ENCODE assay signal across 7 cellular contexts in the genomic region with DNA sequence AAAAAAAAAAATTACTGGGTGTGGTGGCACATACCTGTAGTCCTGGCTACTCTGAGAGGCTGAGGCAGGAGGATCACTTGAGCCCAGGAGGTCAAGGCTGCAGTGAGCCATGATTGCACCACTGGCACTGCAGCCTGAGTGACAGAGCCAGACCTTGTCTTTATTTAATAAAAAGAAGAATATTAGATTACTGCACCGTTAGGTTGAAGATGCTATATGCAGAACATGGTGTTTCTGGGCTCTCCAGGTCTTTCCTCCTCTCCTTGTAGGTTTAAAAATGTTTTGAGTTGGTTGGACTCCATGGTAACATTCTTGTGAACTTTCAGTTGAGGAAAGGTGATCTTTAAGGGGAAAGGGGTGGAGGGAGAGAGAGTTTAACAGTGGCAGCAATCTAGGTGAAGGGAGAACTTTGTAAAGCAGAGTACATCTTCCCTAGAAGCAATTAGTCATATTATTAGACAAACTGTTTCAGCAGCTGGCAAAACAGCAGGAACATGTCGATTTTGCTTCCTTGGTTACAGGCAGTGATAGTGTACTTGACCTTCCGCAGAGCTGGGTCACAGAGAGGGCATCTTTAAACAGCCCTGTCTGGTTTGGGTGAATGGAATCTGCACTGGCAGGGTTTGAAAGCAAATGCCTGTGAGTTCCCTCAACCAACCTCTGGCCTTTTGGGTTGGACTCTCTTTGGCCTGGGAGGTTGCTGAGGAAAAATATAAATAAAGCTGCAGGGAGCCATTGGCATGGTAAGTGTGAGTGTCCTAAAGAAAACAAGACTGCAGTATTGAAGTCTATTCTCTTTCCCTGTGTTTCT. TPM values are rescaled to one million over a fixed set of nuclear protein-coding genes. Genes with fewer than 3 reads are reported as not detected.
DNase-seq lines count a peak whose midpoint lies in the region; ATAC-seq and TF ChIP-seq lines count a peak whose summit lies in the region.

No MANE protein-coding gene starts in this region.

- TF ChIP-seq EP300 in sigmoid colon (IDR thresholded peaks at IDR 0.05), result no peak

- intact Hi-C loops in sigmoid colon (cut with DNase I), result no loop called here

- H3K4me1 Mint-ChIP-seq in stimulated activated memory B cell treated with anti-CD40 and anti-IgM and Interleukin-4, amounts not matched to agents 10 μg/mL and 1 μg/mL and 100 μg/mL, for 72 hours, result peaks cover 43% of the 10 kb centered on the region

- no peaks in the 10 kb centered on the region for H3K9me3 Mint-ChIP-seq in stimulated activated memory B cell treated with anti-CD40 and anti-IgM and Interleukin-4, amounts not matched to agents 10 μg/mL and 1 μg/mL and 100 μg/mL, for 72 hours

- WGBS in sigmoid colon, 2 donors, result 49 to 63% methylated on average over 3 of the region's 3 CpGs

- H3K27ac ChIP-seq in sigmoid colon, result peak overlapping the region in 1 of 4 donors; percentile 10

- ATAC-seq in stimulated activated memory B cell treated with anti-CD40 and anti-IgM and Interleukin-4, amounts not matched to agents 10 μg/mL and 1 μg/mL and 100 μg/mL, for 72 hours, result no peak
- ATAC-seq in GM19397 (IDR thresholded peaks at IDR 0.05; ENCODE audit: unreplicated experiment), result no peak

- H3K9me3 ChIP-seq in MG63 (no peaks in the 10 kb centered on the region), sigmoid colon (no peaks in the 10 kb centered on the region)

- no peak for TF ChIP-seq CTCF in sigmoid colon (IDR thresholded peaks at IDR 0.05)

- H3K27me3 ChIP-seq in MG63 (no peaks in the 10 kb centered on the region), sigmoid colon (no peaks in the 10 kb centered on the region)

- peaks cover 0 to 38% (median 23%) of the 10 kb centered on the region in 4 donors for H3K4me1 ChIP-seq in sigmoid colon

- peaks cover 1% of the 10 kb centered on the region for H3K36me3 Mint-ChIP-seq in stimulated activated memory B cell treated with anti-CD40 and anti-IgM and Interleukin-4, amounts not matched to agents 10 μg/mL and 1 μg/mL and 100 μg/mL, for 72 hours

- H3K4me3 ChIP-seq in MG63 (no peak overlapping the region), sigmoid colon (no peak overlapping the region)

- no peak overlapping the region for H3K4me3 Mint-ChIP-seq in stimulated activated memory B cell treated with anti-CD40 and anti-IgM and Interleukin-4, amounts not matched to agents 10 μg/mL and 1 μg/mL and 100 μg/mL, for 72 hours

- no peak for TF ChIP-seq POLR2A in sigmoid colon (IDR thresholded peaks at IDR 0.05)

- H3K36me3 ChIP-seq in MG63 (no peaks in the 10 kb centered on the region), sigmoid colon (no peaks in the 10 kb centered on the region)

- H3K27ac Mint-ChIP-seq in stimulated activated memory B cell treated with anti-CD40 and anti-IgM and Interleukin-4, amounts not matched to agents 10 μg/mL and 1 μg/mL and 100 μg/mL, for 72 hours, result peak overlapping the region; percentile 48

- H3K27me3 Mint-ChIP-seq in stimulated activated memory B cell treated with anti-CD40 and anti-IgM and Interleukin-4, amounts not matched to agents 10 μg/mL and 1 μg/mL and 100 μg/mL, for 72 hours, result no peaks in the 10 kb centered on the region

- DNase-seq in MG63 (peak; percentile 74), amniotic epithelial cell (ENCODE audit: low read depth) (peak; percentile 22), iPS-NIHi11 (ENCODE audit: low spot score) (peak; percentile 46), sigmoid colon (no peak), T-helper 9 cell (no peak)

RNA-seq across cellular contexts. Expression of a gene that starts 42.8 kb away (rescaled TPM):
- 6.0 and 7.1 TPM in 2 replicates for total RNA-seq in MG63 (2014; rRNA removed; shearing (Covaris generic); ENCODE audit: low replicate concordance)
- 10 to 100 TPM; 34.2 to 68.4 (median 35.4) TPM for total RNA-seq in sigmoid colon
- polyA plus RNA-seq in sigmoid colon, result 10 to 100 TPM in 1 of 3 donors, 1 to 10 TPM in 2; 3.6 to 14.1 (median 6.0) TPM

Comparison
In these comparisons a context has a peak if more than half of its experiments do, and no peak if none do; other contexts are left out.
1. DNase-seq: peak in MG63 (single experiment), amniotic epithelial cell (single experiment) and iPS-NIHi11 (single experiment); none in sigmoid colon (single experiment) and T-helper 9 cell (single experiment).